In genomic region chr7:26399747-26400146, GRCh38 we compare ENCODE assay signal across 11 cellular contexts.
DNase-seq lines count a peak whose midpoint lies in the region; ATAC-seq, FAIRE-seq and TF ChIP-seq lines count a peak whose summit lies in the region.
"Had no signal": no experiment of that assay in that cellular context is flagged by ENCODE, and none has a peak within 500 bp of the region (broad histone marks: within the 10 kb centered on the region; RNA-seq: fewer than 3 reads in every experiment).

No MANE protein-coding gene starts in this region.

- ATAC-seq in stimulated activated effector memory CD8-positive, alpha-beta T cell treated with anti-CD3 and anti-CD28 coated beads, Interleukin-12 subunit alpha, Interleukin-12 subunit beta, amount 100 ng/mL, for 72 hours = no peak
- no peak for ATAC-seq in HG02981 (IDR thresholded peaks at IDR 0.05; ENCODE audit: unreplicated experiment)

- H3K9me3 Mint-ChIP-seq in activated naive CD4-positive, alpha-beta T cell treated with anti-CD3 and anti-CD28 coated beads for 36 hours = no peaks in the 10 kb centered on the region
- no peaks in the 10 kb centered on the region for H3K9me3 Mint-ChIP-seq in stimulated activated effector memory CD8-positive, alpha-beta T cell treated with anti-CD3 and anti-CD28 coated beads, Interleukin-12 subunit alpha, Interleukin-12 subunit beta, amount 100 ng/mL, for 72 hours

- no peak for TF ChIP-seq CTCF in SU-DHL-6 (IDR thresholded peaks at IDR 0.05; ENCODE audit: insufficient read depth, low read length, poor library complexity, severe bottlenecking)
- TF ChIP-seq CTCF in GM20000 (IDR thresholded peaks at IDR 0.05; ENCODE audit: extremely low read depth, missing control alignments) = no peak

- no peaks in the 10 kb centered on the region for H3K9me2 ChIP-seq in SU-DHL-6 (replicated peaks; ENCODE audit: insufficient read depth, low read length)

- H3K9ac ChIP-seq in SU-DHL-6 (ENCODE audit: low read length) (no peak overlapping the region), iPS-20b (ENCODE audit: low read depth, low read length) (peak overlapping the region; percentile 78; the same call in 1 of the 2 replicates)

- DNase-seq in activated naive CD4-positive, alpha-beta T cell treated with anti-CD3 and anti-CD28 coated beads for 36 hours = no peak
- DNase-seq in activated naive CD4-positive, alpha-beta T cell treated with anti-CD3 and anti-CD28 coated beads, Interleukin-2, amount 50 U/mL, for 16 hours = no peak
- DNase-seq in stimulated activated effector memory CD8-positive, alpha-beta T cell treated with anti-CD3 and anti-CD28 coated beads, Interleukin-12 subunit alpha, Interleukin-12 subunit beta, amount 100 ng/mL, for 72 hours (ENCODE audit: low spot score in 2 of 2) = no peak
- DNase-seq in RCC 7860 (ENCODE audit: low spot score) (no peak), GM20000 (ENCODE audit: low spot score) (no peak)
- DNase-seq: effector CD4-positive, alpha-beta T cell; NCI-H2171 had no signal

- no peak overlapping the region for H3K27ac Mint-ChIP-seq in activated naive CD4-positive, alpha-beta T cell treated with anti-CD3 and anti-CD28 coated beads for 36 hours
- no peak overlapping the region for H3K27ac Mint-ChIP-seq in stimulated activated effector memory CD8-positive, alpha-beta T cell treated with anti-CD3 and anti-CD28 coated beads, Interleukin-12 subunit alpha, Interleukin-12 subunit beta, amount 100 ng/mL, for 72 hours

- peaks cover 5% of the 10 kb centered on the region for H3K4me1 Mint-ChIP-seq in activated naive CD4-positive, alpha-beta T cell treated with anti-CD3 and anti-CD28 coated beads for 36 hours (ENCODE audit: low read depth)
- peaks cover 15% of the 10 kb centered on the region for H3K4me1 Mint-ChIP-seq in stimulated activated effector memory CD8-positive, alpha-beta T cell treated with anti-CD3 and anti-CD28 coated beads, Interleukin-12 subunit alpha, Interleukin-12 subunit beta, amount 100 ng/mL, for 72 hours

- no peak for FAIRE-seq in RCC 7860 (lab: Jason Lieb, UNC)

- H3K27me3 Mint-ChIP-seq in activated naive CD4-positive, alpha-beta T cell treated with anti-CD3 and anti-CD28 coated beads for 36 hours (ENCODE audit: low read depth) = peaks cover 37% of the 10 kb centered on the region

- H3K27ac ChIP-seq in SU-DHL-6 (ENCODE audit: low read depth, low read length) (no peak overlapping the region), iPS-20b (ENCODE audit: low read length) (no peak overlapping the region)
- H3K27ac ChIP-seq: tibial artery had no signal

- H2AFZ ChIP-seq in SU-DHL-6 (ENCODE audit: low read depth, low read length, severe bottlenecking) = no peak overlapping the region

- H3K36me3 ChIP-seq in SU-DHL-6 (ENCODE audit: low read length) (no peaks in the 10 kb centered on the region), iPS-20b (ENCODE audit: insufficient read depth, low read depth, low read length) (no peaks in the 10 kb centered on the region)
- H3K36me3 ChIP-seq: tibial artery had no signal

- H3K27me3 ChIP-seq in SU-DHL-6 (ENCODE audit: low read length) (no peaks in the 10 kb centered on the region), iPS-20b (ENCODE audit: insufficient read depth, low read length) (peaks cover 6% of the 10 kb centered on the region; the same call in 1 of the 2 replicates)
- H3K27me3 ChIP-seq: tibial artery had no signal

- CTCF ChIA-PET in activated naive CD4-positive, alpha-beta T cell treated with anti-CD3 and anti-CD28 coated beads for 36 hours (lab: Charles Lee) = interaction anchor here (1.4 to 1.7 kb wide), 2 partner anchors 11 to 23 kb away, joined by 4 read pairs; no protein-coding TSS in a partner anchor

- H3K4me2 ChIP-seq in SU-DHL-6 (ENCODE audit: low read depth, low read length, poor library complexity, severe bottlenecking) = peak overlapping the region; percentile 87

- H3K79me2 ChIP-seq in SU-DHL-6 (ENCODE audit: insufficient read depth, low read length) = no peaks in the 10 kb centered on the region

- H4K20me1 ChIP-seq in SU-DHL-6 (ENCODE audit: low read depth, low read length) = no peaks in the 10 kb centered on the region

- intact Hi-C loops in activated naive CD4-positive, alpha-beta T cell treated with anti-CD3 and anti-CD28 coated beads for 36 hours (cut with micrococcal nuclease) = loop anchor here (1.0 kb wide), 1 partner anchor 22 kb away; no protein-coding TSS in a partner anchor

- H3F3A ChIP-seq in SU-DHL-6 (ENCODE audit: insufficient read depth) = peaks cover 27% of the 10 kb centered on the region

- H3K4me1 ChIP-seq in iPS-20b (ENCODE audit: insufficient read depth, low read length) = peaks cover 9% of the 10 kb centered on the region; the same call in 1 of the 2 replicates

- no peaks in the 10 kb centered on the region for H3K36me3 Mint-ChIP-seq in activated naive CD4-positive, alpha-beta T cell treated with anti-CD3 and anti-CD28 coated beads for 36 hours (ENCODE audit: low read depth)
- H3K36me3 Mint-ChIP-seq in stimulated activated effector memory CD8-positive, alpha-beta T cell treated with anti-CD3 and anti-CD28 coated beads, Interleukin-12 subunit alpha, Interleukin-12 subunit beta, amount 100 ng/mL, for 72 hours = no peaks in the 10 kb centered on the region

- peak overlapping the region; percentile 51 for H3K4me3 ChIP-seq in SU-DHL-6 (ENCODE audit: insufficient read depth, low read length, poor library complexity, severe bottlenecking)
- H3K4me3 ChIP-seq in iPS-20b (ENCODE audit: low read length) = peak overlapping the region; percentile 75; the same call in 1 of the 2 replicates

- H3K9me3 ChIP-seq in SU-DHL-6 (ENCODE audit: insufficient read depth, low read length) = no peaks in the 10 kb centered on the region
- no peaks in the 10 kb centered on the region for H3K9me3 ChIP-seq in iPS-20b (ENCODE audit: insufficient read depth, low read depth, low read length)
- H3K9me3 ChIP-seq: tibial artery had no signal

- peak overlapping the region; percentile 92 for H3K4me3 Mint-ChIP-seq in activated naive CD4-positive, alpha-beta T cell treated with anti-CD3 and anti-CD28 coated beads for 36 hours
- H3K4me3 Mint-ChIP-seq in stimulated activated effector memory CD8-positive, alpha-beta T cell treated with anti-CD3 and anti-CD28 coated beads, Interleukin-12 subunit alpha, Interleukin-12 subunit beta, amount 100 ng/mL, for 72 hours = peak overlapping the region; percentile 83
